In the genomic region with DNA sequence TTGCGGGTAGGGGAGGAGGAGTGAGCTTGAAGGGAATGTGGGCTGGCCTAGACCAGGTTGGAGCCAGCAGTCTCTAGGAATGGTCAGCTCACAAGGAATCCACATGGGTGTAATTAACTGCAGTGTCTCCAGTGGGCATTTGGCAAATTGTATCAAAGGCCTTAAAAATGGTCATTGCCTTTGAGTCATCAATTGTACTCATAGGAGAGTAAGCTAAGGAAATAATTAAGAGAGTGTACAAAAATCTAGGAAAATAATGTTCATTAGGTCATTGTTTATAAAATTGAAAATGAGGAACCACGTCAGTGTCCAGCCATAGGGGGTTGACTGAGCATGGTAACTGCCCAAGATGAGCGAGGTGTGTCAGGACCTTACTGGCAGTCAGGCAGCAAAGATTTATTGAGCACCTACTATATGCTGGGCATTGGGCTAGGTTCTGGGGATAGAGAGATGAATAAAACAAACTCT, we compare ENCODE assay signal across 18 cellular contexts. TPM values are rescaled to one million over a fixed set of nuclear protein-coding genes. Genes with fewer than 3 reads are reported as not detected.
A peak's percentile ranks its signal among the peaks of the same experiment; 100 is the strongest.
DNase-seq lines count a peak whose midpoint lies in the region; ATAC-seq and TF ChIP-seq lines count a peak whose summit lies in the region.
"Had no signal": no experiment of that assay in that cellular context is flagged by ENCODE, and none has a peak within 500 bp of the region (broad histone marks: within the 10 kb centered on the region; RNA-seq: fewer than 3 reads in every experiment).

No MANE protein-coding gene starts in this region.

- H3K4me1 ChIP-seq in SJSA1 (replicated peaks), result peaks cover 54% of the 10 kb centered on the region

- DNase-seq in EL (peak; percentile 94), SJSA1 (ENCODE audit: low read depth in 1 of 2, low spot score in 2 of 2) (peak; percentile 84 to 89), epithelial cell of proximal tubule (ENCODE audit: low read depth) (no peak), renal cortical epithelial cell (ENCODE audit: low read depth) (peak; percentile 72), substantia nigra (lab: John Stamatoyannopoulos, UW) (no peak), NCI-H2081 (lab: John Stamatoyannopoulos, UW) (no peak), D341Med (ENCODE audit: low spot score) (no peak)
- DNase-seq: activated CD4-positive, alpha-beta memory T cell treated with anti-CD3 and anti-CD28 coated beads, Interleukin-2, amount 10 ng/mL, durations not matched to agents 7 days and 5 days; central memory CD4-positive, alpha-beta T cell; DMS53; NCI-H187; NCI-H526 treated with DMSO at 0.1 percent for 48 hours; Right ventricle myocardium superior; stimulated activated CD4-positive, alpha-beta T cell treated with anti-CD3 and anti-CD28 coated beads, Interleukin-15, amount 100 ng/mL, for 24 hours had no signal

- no peaks in the 10 kb centered on the region for H3K9me3 ChIP-seq in SJSA1 (replicated peaks)
- H3K9me3 ChIP-seq: thoracic aorta had no signal

- peaks cover 55% of the 10 kb centered on the region for H3K36me3 ChIP-seq in SJSA1

- TF ChIP-seq CTCF in epithelial cell of proximal tubule (conservative IDR thresholded peaks at IDR 0.05; ENCODE audit: low read depth, low read length), result peak; percentile 8

- no peak overlapping the region for H3K4me3 ChIP-seq in SJSA1
- H3K4me3 ChIP-seq in epithelial cell of proximal tubule (ENCODE audit: low read depth, low read length), result no peak overlapping the region
- H3K4me3 ChIP-seq: GM23338, thoracic aorta had no signal

- peak overlapping the region; percentile 64 for H3K27ac ChIP-seq in SJSA1
- H3K27ac ChIP-seq in substantia nigra (ENCODE audit: low read depth, low read length, poor library complexity, severe bottlenecking), result no peak overlapping the region
- H3K27ac ChIP-seq: KMS-11 had no signal

- ATAC-seq in GM19324 (IDR thresholded peaks at IDR 0.05; ENCODE audit: low FRiP score, unreplicated experiment), result no peak
- ATAC-seq: GM23338 had no signal

- H3K27me3 ChIP-seq in SJSA1 (replicated peaks), result no peaks in the 10 kb centered on the region

RNA-seq across cellular contexts. Expression of gene RPL26L1, which starts 29.8 kb away (rescaled TPM):
- 167 and 184 TPM in 2 replicates for total RNA-seq in SJSA1 (2014; rRNA removed; shearing (Covaris generic))
- 73.1 and 86.5 TPM in 2 replicates for total RNA-seq in epithelial cell of proximal tubule
- total RNA-seq in renal cortical epithelial cell, result 36.0 and 53.5 TPM in 2 replicates

RNA-seq across cellular contexts. Expression of gene ATP6V0E1, which starts 54.2 kb away (rescaled TPM):
- 286 and 291 TPM in 2 replicates for total RNA-seq in SJSA1 (2014; rRNA removed; shearing (Covaris generic))
- total RNA-seq in epithelial cell of proximal tubule, result 96.1 and 100 TPM in 2 replicates
- 282 and 284 TPM in 2 replicates for total RNA-seq in renal cortical epithelial cell

Comparison
In these comparisons a context has a peak if more than half of its experiments do, and no peak if none do; other contexts are left out.
1. DNase-seq: peak in EL (single experiment), SJSA1 (2 of 2) and renal cortical epithelial cell (single experiment); none in epithelial cell of proximal tubule (single experiment), substantia nigra (0 of 49), NCI-H2081 (0 of 2) and D341Med (single experiment).